In genomic region chr12:114701553-114701952, GRCh38 we compare ENCODE assay signal across 26 cellular contexts. TPM values are rescaled to one million over a fixed set of nuclear protein-coding genes. Genes with fewer than 3 reads are reported as not detected.
DNase-seq lines count a peak whose midpoint lies in the region; ATAC-seq and TF ChIP-seq lines count a peak whose summit lies in the region.
"Had no signal": no experiment of that assay in that cellular context is flagged by ENCODE, and none has a peak within 500 bp of the region (broad histone marks: within the 10 kb centered on the region; RNA-seq: fewer than 3 reads in every experiment).

No MANE protein-coding gene starts in this region.

- peak overlapping the region; percentile 72 for H2AK5ac ChIP-seq in trophoblast cell (ENCODE audit: low read length)

- intact Hi-C loops in upper lobe of right lung (cut with DNase I), result no loop called here

- H2AFZ ChIP-seq in hepatocyte (no peak overlapping the region), trophoblast cell (ENCODE audit: insufficient read depth, low read length, poor library complexity) (no peak overlapping the region)

- H3K4me3 Mint-ChIP-seq in mesothelial cell of epicardium, result peak overlapping the region; percentile 18
- H3K4me3 Mint-ChIP-seq: CD4-positive, alpha-beta memory T cell; CD4-positive, CD25-positive, alpha-beta regulatory T cell; CD8-positive, alpha-beta memory T cell had no signal

- H3K27ac ChIP-seq in hepatocyte (peak overlapping the region; percentile 95), trophoblast cell (ENCODE audit: low read depth, low read length) (peak overlapping the region; percentile 93), upper lobe of right lung (no peak overlapping the region)
- H3K27ac ChIP-seq: BLaER1 had no signal

- no peak overlapping the region for H3K9ac ChIP-seq in trophoblast cell (ENCODE audit: low read length)
- H3K9ac ChIP-seq: BLaER1 had no signal

- TF ChIP-seq CTCF in hepatocyte (IDR thresholded peaks at IDR 0.05; ENCODE audit: poor library complexity), result no peak
- no peak for TF ChIP-seq CTCF in mesothelial cell of epicardium (IDR thresholded peaks at IDR 0.05; ENCODE audit: unreplicated experiment)
- TF ChIP-seq CTCF in upper lobe of right lung (IDR thresholded peaks at IDR 0.05), result no peak

- no peak for DNase-seq in hepatocyte (ENCODE audit: low spot score)
- DNase-seq in mesothelial cell of epicardium (ENCODE audit: low spot score in 2 of 2, unreplicated experiment in 2 of 2), result no peak
- DNase-seq in trophoblast cell, result no peak
- DNase-seq in upper lobe of right lung, result no peak
- no peak for DNase-seq in NCI-H774 (lab: John Stamatoyannopoulos, UW)
- DNase-seq: 8988T; ACHN; BE2C; C1 segment of cervical spinal cord; CD4-positive, alpha-beta memory T cell; CD4-positive, CD25-positive, alpha-beta regulatory T cell; CD8-positive, alpha-beta memory T cell; COR-L47; DMS 273 treated with DMSO at 0.1 percent for 48 hours; DMS153; DMS53; DMS79; DND-41; EL; GDM1 had no signal

- peak overlapping the region; percentile 92 for H3K14ac ChIP-seq in trophoblast cell (ENCODE audit: low read length)

- H3K36me3 ChIP-seq in hepatocyte (replicated peaks; ENCODE audit: insufficient read depth, low read depth) (no peaks in the 10 kb centered on the region), trophoblast cell (ENCODE audit: control insufficient read depth in 1 of 2, insufficient read depth in 2 of 2, low read length in 2 of 2) (peaks cover 2% of the 10 kb centered on the region in 2 experiments), upper lobe of right lung (no peaks in the 10 kb centered on the region)
- H3K36me3 ChIP-seq: BE2C, BLaER1 had no signal

- H4K91ac ChIP-seq in trophoblast cell (ENCODE audit: low read depth, low read length), result peak overlapping the region; percentile 94

- H3K4ac ChIP-seq in trophoblast cell (ENCODE audit: low read depth, low read length), result peak overlapping the region; percentile 70

- H3K4me1 Mint-ChIP-seq in mesothelial cell of epicardium, result peaks cover 79% of the 10 kb centered on the region
- H3K4me1 Mint-ChIP-seq: CD14-positive monocyte; CD4-positive, alpha-beta memory T cell; CD8-positive, alpha-beta memory T cell had no signal

- H3K18ac ChIP-seq in trophoblast cell (ENCODE audit: low read length), result peak overlapping the region; percentile 84

- H3K4me2 ChIP-seq in hepatocyte, result no peak overlapping the region
- no peak overlapping the region for H3K4me2 ChIP-seq in trophoblast cell (ENCODE audit: low read length)

- ATAC-seq in HG02623 (IDR thresholded peaks at IDR 0.05; ENCODE audit: unreplicated experiment) (no peak), upper lobe of right lung (no peak), GM18909 (IDR thresholded peaks at IDR 0.05; ENCODE audit: poor library complexity, unreplicated experiment) (no peak)
- ATAC-seq: GM12878 had no signal

- H3K4me3 ChIP-seq in hepatocyte (no peak overlapping the region), trophoblast cell (ENCODE audit: low read depth, low read length) (no peak overlapping the region), upper lobe of right lung (no peak overlapping the region)
- H3K4me3 ChIP-seq: BLaER1, GM12878 had no signal

- peak overlapping the region; percentile 98 for H3K27ac Mint-ChIP-seq in mesothelial cell of epicardium
- H3K27ac Mint-ChIP-seq: CD4-positive, alpha-beta memory T cell; CD4-positive, CD25-positive, alpha-beta regulatory T cell; CD8-positive, alpha-beta memory T cell had no signal

- H3K27me3 Mint-ChIP-seq in mesothelial cell of epicardium (ENCODE audit: low read depth), result no peaks in the 10 kb centered on the region

- H3K9me2 ChIP-seq in hepatocyte (replicated peaks; ENCODE audit: insufficient read depth), result no peaks in the 10 kb centered on the region

- H2BK5ac ChIP-seq in trophoblast cell (ENCODE audit: low read depth, low read length, poor library complexity), result peak overlapping the region; percentile 90

- no peak overlapping the region for H4K12ac ChIP-seq in trophoblast cell (ENCODE audit: low read depth, low read length)

- H3K9me3 ChIP-seq in hepatocyte (ENCODE audit: low read depth) (no peaks in the 10 kb centered on the region), trophoblast cell (ENCODE audit: insufficient read depth, low read depth, low read length) (no peaks in the 10 kb centered on the region), upper lobe of right lung (no peaks in the 10 kb centered on the region)
- H3K9me3 ChIP-seq: BE2C had no signal

- peak overlapping the region; percentile 25 for H4K8ac ChIP-seq in trophoblast cell (ENCODE audit: low read depth, low read length)

- H3K36me3 Mint-ChIP-seq in mesothelial cell of epicardium, result no peaks in the 10 kb centered on the region
- H3K36me3 Mint-ChIP-seq: CD14-positive monocyte; CD4-positive, alpha-beta memory T cell; CD4-positive, CD25-positive, alpha-beta regulatory T cell had no signal

- peaks cover 48% of the 10 kb centered on the region for H3K4me1 ChIP-seq in hepatocyte (ENCODE audit: insufficient read depth)
- H3K4me1 ChIP-seq in trophoblast cell (ENCODE audit: control insufficient read depth in 1 of 2, insufficient read depth in 2 of 2, low read length in 2 of 2), result peaks cover 24 to 58% of the 10 kb centered on the region in 2 experiments
- no peaks in the 10 kb centered on the region for H3K4me1 ChIP-seq in upper lobe of right lung

- peaks cover 26% of the 10 kb centered on the region for H3K79me2 ChIP-seq in hepatocyte
- peaks cover 24% of the 10 kb centered on the region for H3K79me2 ChIP-seq in trophoblast cell (ENCODE audit: control insufficient read depth, insufficient read depth, low read length, poor library complexity)

- WGBS in hepatocyte (ENCODE audit: low lambda C conversion rate, missing lambda C conversion rate), result 91% methylated on average over 1 of the region's 1 CpG
- WGBS in trophoblast cell (ENCODE audit: extremely low coverage, insufficient coverage, insufficient read length), result no CpG with 5 or more reads among the region's 1 CpG

- H3K23ac ChIP-seq in trophoblast cell (ENCODE audit: low read length), result no peak overlapping the region

- H3K27me3 ChIP-seq in hepatocyte (peaks cover 26% of the 10 kb centered on the region), trophoblast cell (ENCODE audit: insufficient read depth, low read length) (no peaks in the 10 kb centered on the region), upper lobe of right lung (peaks cover 65% of the 10 kb centered on the region)
- H3K27me3 ChIP-seq: BE2C had no signal

- H2BK12ac ChIP-seq in trophoblast cell (ENCODE audit: low read length), result peak overlapping the region; percentile 93

- H3K9me3 Mint-ChIP-seq in mesothelial cell of epicardium, result no peaks in the 10 kb centered on the region

- H3K79me1 ChIP-seq in trophoblast cell (ENCODE audit: low read length), result peaks cover 78% of the 10 kb centered on the region

- H4K20me1 ChIP-seq in hepatocyte (ENCODE audit: insufficient read depth, poor library complexity, severe bottlenecking), result no peaks in the 10 kb centered on the region

- peak overlapping the region; percentile 93 for H2BK120ac ChIP-seq in trophoblast cell (ENCODE audit: insufficient read depth, low read length, poor library complexity)

RNA-seq across cellular contexts. Expression of gene TBX3, which starts 17.6 kb away (rescaled TPM):
- total RNA-seq in hepatocyte, result 133 and 142 TPM in 2 replicates
- 108 and 109 TPM in 2 replicates for polyA plus RNA-seq in hepatocyte
- total RNA-seq in mesothelial cell of epicardium, result 409 to 427 TPM (median 425 TPM) in 3 replicates
- polyA plus RNA-seq in trophoblast cell (2013), result 292 and 302 TPM in 2 replicates
- 35.9 TPM for total RNA-seq in upper lobe of right lung
- total RNA-seq: CD4-positive, alpha-beta memory T cell; CD4-positive, CD25-positive, alpha-beta regulatory T cell; CD8-positive, alpha-beta memory T cell; G401 had no signal
- polyA plus RNA-seq: CD4-positive, alpha-beta memory T cell; CD4-positive, CD25-positive, alpha-beta regulatory T cell; CD8-positive, alpha-beta memory T cell had no signal
